Comparison of ENCODE assay signal across 17 cellular contexts in the genomic region with DNA sequence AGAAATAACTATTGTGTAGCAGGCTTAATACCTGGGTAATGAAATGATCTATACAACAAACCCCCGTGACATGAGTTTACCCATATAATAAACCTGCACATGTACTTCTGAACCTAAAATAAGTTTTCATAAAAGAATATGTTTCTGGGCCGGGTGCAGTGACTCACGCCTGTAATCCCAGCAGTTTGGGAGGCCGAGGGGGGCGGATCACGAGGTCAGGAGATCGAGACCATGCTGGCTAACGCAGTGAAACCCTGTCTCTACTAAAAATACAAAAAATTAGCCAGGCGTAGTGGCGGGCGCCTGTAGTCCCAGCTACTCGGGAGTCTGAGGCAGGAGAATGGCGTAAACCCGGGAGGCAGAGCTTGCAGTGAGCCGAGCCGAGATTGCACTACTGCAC. TPM values are rescaled to one million over a fixed set of nuclear protein-coding genes. Genes with fewer than 3 reads are reported as not detected.
"Had no signal": no experiment of that assay in that cellular context is flagged by ENCODE, and none has a peak within 500 bp of the region (broad histone marks: within the 10 kb centered on the region; RNA-seq: fewer than 3 reads in every experiment).

No MANE protein-coding gene starts in this region.

RNA-seq across cellular contexts. Expression of a gene that starts 2.6 kb away (rescaled TPM):
- total RNA-seq: hepatocyte; kidney epithelial cell; left cardiac atrium; left colon; left ventricle myocardium inferior; left ventricle myocardium superior; lower leg skin; lung microvascular endothelial cell; mammary epithelial cell; mesenteric fat pad; mesothelial cell of epicardium; mucosa of descending colon; mucosa of gallbladder; myocyte; naive thymus-derived CD4-positive, alpha-beta T cell had no signal
- polyA plus RNA-seq: hepatocyte, keratinocyte, liver, mammary epithelial cell had no signal

RNA-seq across cellular contexts. Expression of a gene that starts 25.7 kb away (rescaled TPM):
- total RNA-seq: kidney epithelial cell, myocyte had no signal
- polyA plus RNA-seq: hepatocyte had no signal
